ENCODE assay signal across 21 cellular contexts in genomic region chr7:140126435-140127034, GRCh38. TPM values are rescaled to one million over a fixed set of nuclear protein-coding genes. Genes with fewer than 3 reads are reported as not detected.
DNase-seq lines count a peak whose midpoint lies in the region; ATAC-seq and TF ChIP-seq lines count a peak whose summit lies in the region.
"Had no signal": no experiment of that assay in that cellular context is flagged by ENCODE, and none has a peak within 500 bp of the region (broad histone marks: within the 10 kb centered on the region; RNA-seq: fewer than 3 reads in every experiment).

No MANE protein-coding gene starts in this region.

- CTCF ChIA-PET in activated CD8-positive, alpha-beta T cell treated with anti-CD3 and anti-CD28 coated beads for 36 hours (lab: Charles Lee): interaction anchor here (0.6 kb wide), 1 partner anchor 26 kb away, joined by 3 read pairs; no protein-coding TSS in a partner anchor
- CTCF ChIA-PET in activated CD8-positive, alpha-beta T cell treated with anti-CD3 and anti-CD28 coated beads, Interleukin-2, amount 10 ng/mL, durations not matched to agents 7 days and 5 days (lab: Charles Lee): no interaction called here

- H3K4me1 ChIP-seq in DOHH2 (ENCODE audit: control insufficient read depth, low read length): peaks cover 73% of the 10 kb centered on the region
- H3K4me1 ChIP-seq in tibial nerve: peaks cover 0 to 10% (median under 1%) of the 10 kb centered on the region in 4 donors
- H3K4me1 ChIP-seq: Peyer's patch had no signal

- no peaks in the 10 kb centered on the region for H3K9me3 Mint-ChIP-seq in activated CD8-positive, alpha-beta T cell treated with anti-CD3 and anti-CD28 coated beads for 36 hours
- no peaks in the 10 kb centered on the region for H3K9me3 Mint-ChIP-seq in activated CD8-positive, alpha-beta T cell treated with anti-CD3 and anti-CD28 coated beads, Interleukin-2, amount 10 ng/mL, durations not matched to agents 7 days and 5 days (ENCODE audit: insufficient read depth)
- H3K9me3 Mint-ChIP-seq: CD14-positive monocyte, HFFc6 had no signal

- H3F3A ChIP-seq in DOHH2 (ENCODE audit: control insufficient read depth, insufficient read depth): peaks cover 46% of the 10 kb centered on the region
- H3F3A ChIP-seq in neural cell (ENCODE audit: insufficient read depth, low read length, poor library complexity, severe bottlenecking): peaks cover 6% of the 10 kb centered on the region

- H3K4me2 ChIP-seq in DOHH2 (ENCODE audit: low read length): peak overlapping the region; percentile 1; the same call in 1 of the 2 replicates
- no peak overlapping the region for H3K4me2 ChIP-seq in neural cell (ENCODE audit: low read length)

- H3K4me1 Mint-ChIP-seq in activated CD8-positive, alpha-beta T cell treated with anti-CD3 and anti-CD28 coated beads for 36 hours (ENCODE audit: low read depth): peaks cover 23% of the 10 kb centered on the region
- H3K4me1 Mint-ChIP-seq in activated CD8-positive, alpha-beta T cell treated with anti-CD3 and anti-CD28 coated beads, Interleukin-2, amount 10 ng/mL, durations not matched to agents 7 days and 5 days (ENCODE audit: low read depth): no peaks in the 10 kb centered on the region
- H3K4me1 Mint-ChIP-seq: CD14-positive monocyte had no signal

- no peaks in the 10 kb centered on the region for H3K27me3 ChIP-seq in DOHH2 (ENCODE audit: control insufficient read depth, low read length)
- no peaks in the 10 kb centered on the region for H3K27me3 ChIP-seq in neural cell (ENCODE audit: insufficient read depth, low read depth, low read length)
- H3K27me3 ChIP-seq in tibial nerve: no peaks in the 10 kb centered on the region
- no peaks in the 10 kb centered on the region for H3K27me3 ChIP-seq in H7 (ENCODE audit: control insufficient read depth, insufficient read depth, low read length)
- H3K27me3 ChIP-seq: Peyer's patch had no signal

- WGBS in tibial nerve, 2 donors: 90 to 94% methylated on average over 6 of the region's 6 CpGs

- no peak overlapping the region for H2AFZ ChIP-seq in neural cell (ENCODE audit: low read depth, low read length)

- H3K27ac ChIP-seq in DOHH2 (ENCODE audit: low read depth, low read length) (peak overlapping the region; percentile 83), neural cell (ENCODE audit: low read length) (peak overlapping the region; percentile 10), tibial nerve (no peak overlapping the region)
- H3K27ac ChIP-seq: Peyer's patch had no signal

- no peaks in the 10 kb centered on the region for H3K27me3 Mint-ChIP-seq in activated CD8-positive, alpha-beta T cell treated with anti-CD3 and anti-CD28 coated beads for 36 hours
- no peaks in the 10 kb centered on the region for H3K27me3 Mint-ChIP-seq in activated CD8-positive, alpha-beta T cell treated with anti-CD3 and anti-CD28 coated beads, Interleukin-2, amount 10 ng/mL, durations not matched to agents 7 days and 5 days (ENCODE audit: low read depth)
- H3K27me3 Mint-ChIP-seq: B cell had no signal

- no peak overlapping the region for H3K9ac ChIP-seq in neural cell (ENCODE audit: low read length)

- no peak for TF ChIP-seq EP300 in neural cell (conservative IDR thresholded peaks at IDR 0.05; ENCODE audit: poor library complexity, severe bottlenecking)
- no peak for TF ChIP-seq EP300 in tibial nerve (IDR thresholded peaks at IDR 0.05)

- no peak for TF ChIP-seq CTCF in activated CD8-positive, alpha-beta T cell treated with anti-CD3 and anti-CD28 coated beads for 36 hours (IDR thresholded peaks at IDR 0.05)
- TF ChIP-seq CTCF in DOHH2 (IDR thresholded peaks at IDR 0.05; ENCODE audit: low read depth, low read length, poor library complexity, severe bottlenecking): no peak
- TF ChIP-seq CTCF in neural cell (IDR thresholded peaks at IDR 0.05; ENCODE audit: poor library complexity, severe bottlenecking): no peak
- TF ChIP-seq CTCF in tibial nerve (IDR thresholded peaks at IDR 0.05): no peak

- peak overlapping the region; percentile 42 for H3K27ac Mint-ChIP-seq in activated CD8-positive, alpha-beta T cell treated with anti-CD3 and anti-CD28 coated beads for 36 hours
- no peak overlapping the region for H3K27ac Mint-ChIP-seq in activated CD8-positive, alpha-beta T cell treated with anti-CD3 and anti-CD28 coated beads, Interleukin-2, amount 10 ng/mL, durations not matched to agents 7 days and 5 days
- H3K27ac Mint-ChIP-seq: HFFc6 had no signal

- peaks cover 36% of the 10 kb centered on the region for H3K36me3 Mint-ChIP-seq in activated CD8-positive, alpha-beta T cell treated with anti-CD3 and anti-CD28 coated beads for 36 hours (ENCODE audit: low read depth)
- peaks cover 10% of the 10 kb centered on the region for H3K36me3 Mint-ChIP-seq in activated CD8-positive, alpha-beta T cell treated with anti-CD3 and anti-CD28 coated beads, Interleukin-2, amount 10 ng/mL, durations not matched to agents 7 days and 5 days (ENCODE audit: low read depth)

- TF ChIP-seq POLR2A in tibial nerve (IDR thresholded peaks at IDR 0.05): no peak

- POLR2A ChIA-PET in activated CD8-positive, alpha-beta T cell treated with anti-CD3 and anti-CD28 coated beads for 36 hours (lab: Charles Lee): interaction anchor here (0.5 kb wide), 1 partner anchor 348 kb away, joined by 3 read pairs; no protein-coding TSS in a partner anchor
- POLR2A ChIA-PET in activated CD8-positive, alpha-beta T cell treated with anti-CD3 and anti-CD28 coated beads, Interleukin-2, amount 10 ng/mL, durations not matched to agents 7 days and 5 days (lab: Charles Lee): no interaction called here

- no peaks in the 10 kb centered on the region for H3K9me2 ChIP-seq in DOHH2 (replicated peaks; ENCODE audit: control insufficient read depth, low read length)
- H3K9me2 ChIP-seq in neural cell (ENCODE audit: insufficient read depth, low read length): no peaks in the 10 kb centered on the region

- H3K79me2 ChIP-seq in DOHH2 (ENCODE audit: control insufficient read depth, low read length) (peaks cover 3% of the 10 kb centered on the region), neural cell (replicated peaks; ENCODE audit: insufficient read depth, low read length) (no peaks in the 10 kb centered on the region)

- H3K4me3 Mint-ChIP-seq in activated CD8-positive, alpha-beta T cell treated with anti-CD3 and anti-CD28 coated beads for 36 hours: no peak overlapping the region
- H3K4me3 Mint-ChIP-seq in activated CD8-positive, alpha-beta T cell treated with anti-CD3 and anti-CD28 coated beads, Interleukin-2, amount 10 ng/mL, durations not matched to agents 7 days and 5 days: no peak overlapping the region
- H3K4me3 Mint-ChIP-seq: B cell, CD14-positive monocyte, HFFc6 had no signal

- no peak for TF ChIP-seq RAD21 in neural cell (conservative IDR thresholded peaks at IDR 0.05)

- H3K36me3 ChIP-seq in DOHH2 (ENCODE audit: control insufficient read depth, low read length) (peaks cover 75% of the 10 kb centered on the region), neural cell (ENCODE audit: insufficient read depth, low read length) (no peaks in the 10 kb centered on the region), tibial nerve (peaks cover 0 to 78% (median 19%) of the 10 kb centered on the region in 3 donors), H7 (replicated peaks; ENCODE audit: control insufficient read depth, insufficient read depth, low read length) (no peaks in the 10 kb centered on the region; the same call in 1 of the 2 replicates)

- H3K9me3 ChIP-seq in DOHH2 (ENCODE audit: control insufficient read depth, insufficient read depth, low read length) (no peaks in the 10 kb centered on the region), neural cell (ENCODE audit: low read length) (no peaks in the 10 kb centered on the region), tibial nerve (no peaks in the 10 kb centered on the region)
- H3K9me3 ChIP-seq: Peyer's patch had no signal

- H4K20me1 ChIP-seq in DOHH2 (ENCODE audit: control insufficient read depth, insufficient read depth, low read depth, low read length): no peaks in the 10 kb centered on the region
- no peaks in the 10 kb centered on the region for H4K20me1 ChIP-seq in neural cell (ENCODE audit: insufficient read depth)

- no peak for DNase-seq in activated CD8-positive, alpha-beta T cell treated with anti-CD3 and anti-CD28 coated beads for 36 hours
- no peak for DNase-seq in activated CD8-positive, alpha-beta T cell treated with anti-CD3 and anti-CD28 coated beads, Interleukin-2, amount 10 ng/mL, durations not matched to agents 7 days and 5 days
- peak; percentile 7 for DNase-seq in amniotic epithelial cell (ENCODE audit: low read depth)
- DNase-seq in tibial nerve (ENCODE audit: low spot score in 2 of 2): no peak
- DNase-seq in H7: no peak
- DNase-seq: 8988T, DMS53, HFFc6, Kasumi-1, NCI-H1694, NCI-H2081, NCI-H2171, NCI-H345, NCI-H524, NCI-H82, Peyer's patch had no signal

- no peak for ATAC-seq in activated CD8-positive, alpha-beta T cell treated with anti-CD3 and anti-CD28 coated beads for 36 hours
- no peak for ATAC-seq in activated CD8-positive, alpha-beta T cell treated with anti-CD3 and anti-CD28 coated beads, Interleukin-2, amount 10 ng/mL, durations not matched to agents 7 days and 5 days
- ATAC-seq in GM19452 (IDR thresholded peaks at IDR 0.05; ENCODE audit: unreplicated experiment): no peak

- no peak overlapping the region for H3K4me3 ChIP-seq in DOHH2 (ENCODE audit: low read length)
- H3K4me3 ChIP-seq in neural cell (ENCODE audit: low read length): peak overlapping the region; percentile 9
- H3K4me3 ChIP-seq in tibial nerve: no peak overlapping the region
- no peak overlapping the region for H3K4me3 ChIP-seq in H7 (ENCODE audit: insufficient read depth, low read depth, low read length)
- H3K4me3 ChIP-seq: Peyer's patch had no signal

- intact Hi-C loops in activated CD8-positive, alpha-beta T cell treated with anti-CD3 and anti-CD28 coated beads for 36 hours (cut with micrococcal nuclease): no loop called here

TF ChIP-seq in neural cell, 6 proteins besides CTCF, POLR2A, EP300 and RAD21 (continues in another document):
- no peak for TF ChIP-seq SMC3 (conservative IDR thresholded peaks at IDR 0.05; ENCODE audit: poor library complexity)
- TF ChIP-seq MXI1 (conservative IDR thresholded peaks at IDR 0.05; ENCODE audit: poor library complexity, severe bottlenecking): no peak
- TF ChIP-seq TAF1 (IDR thresholded peaks at IDR 0.05; ENCODE audit: low read depth): no peak
- no peak for TF ChIP-seq POLR2AphosphoS5 (IDR thresholded peaks at IDR 0.05)
- TF ChIP-seq EZH2 (IDR thresholded peaks at IDR 0.05; ENCODE audit: borderline replicate concordance, insufficient read depth, low read length, poor library complexity, severe bottlenecking): no peak

RNA-seq across cellular contexts. Expression of gene KDM7A, which starts 50.2 kb away (rescaled TPM):
- total RNA-seq in activated CD8-positive, alpha-beta T cell treated with anti-CD3 and anti-CD28 coated beads for 36 hours: 10 to 100 TPM; 21.1 to 22.9 TPM
- 1 to 10 TPM; 3.9 to 4.1 TPM for total RNA-seq in activated CD8-positive, alpha-beta T cell treated with anti-CD3 and anti-CD28 coated beads, Interleukin-2, amount 10 ng/mL, durations not matched to agents 7 days and 5 days
- polyA plus RNA-seq in neural cell: 6.4 and 8.2 TPM in 2 replicates
- 22.9 and 24.0 TPM in 2 replicates for polyA minus RNA-seq in neural cell
- 10 to 100 TPM; 15.3 to 34.5 (median 23.2) TPM for total RNA-seq in tibial nerve
- total RNA-seq in H7 (2014; rRNA removed; shearing (Covaris generic)): 5.5 and 7.1 TPM in 2 replicates

Comparison
In these comparisons a context has a peak if more than half of its experiments do, and no peak if none do; other contexts are left out.
1. H3K27ac ChIP-seq: peak in DOHH2 (single experiment) and neural cell (single experiment); none in tibial nerve (0 of 4).